12 cellular contexts compared by ENCODE assay signal in the genomic region with DNA sequence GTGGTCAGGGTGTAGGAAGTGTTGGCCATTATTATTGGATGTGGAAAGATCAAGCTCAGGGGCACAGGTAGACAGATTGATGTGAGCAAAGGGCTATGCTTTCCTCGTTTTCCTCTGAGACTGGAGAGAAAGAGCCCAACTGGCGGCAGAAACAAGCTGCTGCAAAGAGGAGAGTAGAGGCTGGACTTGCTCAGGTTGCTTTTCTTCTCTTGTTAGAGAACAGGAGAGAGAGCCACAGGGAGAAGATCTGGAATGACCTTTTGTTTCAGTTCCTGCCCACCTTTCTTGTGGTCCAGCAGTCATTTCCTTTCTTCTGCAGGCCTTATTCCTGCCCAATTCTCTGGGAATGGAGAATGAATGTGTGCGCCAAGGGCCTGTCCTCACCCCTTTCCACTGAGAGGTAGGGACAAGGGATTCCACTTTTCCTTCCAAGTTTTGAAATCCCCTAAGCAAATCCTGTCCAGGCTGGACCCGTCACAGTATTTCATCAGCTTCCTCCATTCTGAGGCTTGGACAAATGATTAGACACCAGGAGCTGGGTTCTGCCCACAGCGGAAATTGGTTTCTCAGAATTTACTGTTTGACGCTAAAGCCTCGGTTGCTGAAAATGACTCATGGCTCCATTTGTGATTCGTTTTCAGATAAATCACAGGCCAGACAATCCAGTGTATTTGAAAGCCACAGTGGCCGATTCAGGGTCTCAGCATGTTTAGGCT. TPM values are rescaled to one million over a fixed set of nuclear protein-coding genes. Genes with fewer than 3 reads are reported as not detected.
A peak's percentile ranks its signal among the peaks of the same experiment; 100 is the strongest.
DNase-seq lines count a peak whose midpoint lies in the region; ATAC-seq and TF ChIP-seq lines count a peak whose summit lies in the region.
"Had no signal": no experiment of that assay in that cellular context is flagged by ENCODE, and none has a peak within 500 bp of the region (broad histone marks: within the 10 kb centered on the region; RNA-seq: fewer than 3 reads in every experiment).

No MANE protein-coding gene starts in this region.

- peak; percentile 82 for ATAC-seq in left cardiac atrium
- ATAC-seq in sciatic nerve: no peak
- ATAC-seq: left lobe of liver had no signal

- peak overlapping the region; percentile 51 for H3K27ac ChIP-seq in CD4-positive, alpha-beta memory T cell (ENCODE audit: low read depth, low read length)

- peaks cover 2 to 23% (median 16%) of the 10 kb centered on the region in 8 donors for H3K9me3 Mint-ChIP-seq in CD4-positive, alpha-beta memory T cell
- H3K9me3 Mint-ChIP-seq in IgD-negative memory B cell: peaks cover 0 to 4% (median 3%) of the 10 kb centered on the region in 3 donors

- DNase-seq in CD4-positive, alpha-beta memory T cell: peak; percentile 36 to 83 (median 58)
- DNase-seq in activated CD8-positive, alpha-beta memory T cell treated with anti-CD3 and anti-CD28 coated beads, Interleukin-2, amount 50 U/mL, for 4 hours: peak; percentile 34
- DNase-seq in left cardiac atrium: peak; percentile 34
- DNase-seq in pons (ENCODE audit: low spot score): no peak
- DNase-seq in erythroblast (lab: John Stamatoyannopoulos, UW): no peak
- DNase-seq in sciatic nerve (ENCODE audit: low spot score): no peak
- no peak for DNase-seq in DMS153 treated with DMSO at 0.1 percent for 48 hours (lab: John Stamatoyannopoulos, UW; ENCODE audit: unreplicated experiment)
- DNase-seq: Karpas-422, NCI-H524 treated with DMSO at 0.1 percent for 48 hours had no signal

- H3K36me3 ChIP-seq in CD4-positive, alpha-beta memory T cell (ENCODE audit: insufficient read depth, low read length): no peaks in the 10 kb centered on the region

- no peaks in the 10 kb centered on the region for H3K27me3 Mint-ChIP-seq in CD4-positive, alpha-beta memory T cell
- H3K27me3 Mint-ChIP-seq in IgD-negative memory B cell: no peaks in the 10 kb centered on the region

- H3K27ac Mint-ChIP-seq in CD4-positive, alpha-beta memory T cell: peak overlapping the region; percentile 86 to 96 (median 93)
- peak overlapping the region in 2 of 3 donors; percentile 40 to 88 for H3K27ac Mint-ChIP-seq in IgD-negative memory B cell

- H3K27me3 ChIP-seq in CD4-positive, alpha-beta memory T cell (ENCODE audit: insufficient read depth, low read length): no peaks in the 10 kb centered on the region

- POLR2A ChIA-PET in CD4-positive, alpha-beta memory T cell (lab: Charles Lee; ENCODE audit: partially characterized antibody): interaction anchor here (0.5 to 9.0 kb wide), 9 partner anchors 8 to 289 kb away, joined by 3 to 236 read pairs (median 18); a partner anchor contains a TSS

- intact Hi-C loops in CD4-positive, alpha-beta memory T cell (cut with micrococcal nuclease): no loop called here
- intact Hi-C loops in left cardiac atrium (cut with DNase I): no loop called here
- intact Hi-C loops in sciatic nerve (cut with DNase I): no loop called here

- H3K4me3 ChIP-seq in CD4-positive, alpha-beta memory T cell (ENCODE audit: low read length in 2 of 2): peak overlapping the region in 1 of 2 donors; percentile 21

- peaks cover 3 to 5% of the 10 kb centered on the region in 2 donors for H3K9me3 ChIP-seq in CD4-positive, alpha-beta memory T cell (ENCODE audit: control insufficient read depth in 1 of 2, low read length in 2 of 2)

- CTCF ChIA-PET in CD4-positive, alpha-beta memory T cell (lab: Charles Lee; ENCODE audit: partially characterized antibody): interaction anchor here (1.2 to 5.9 kb wide), 8 partner anchors 8 to 89 kb away, joined by 3 to 73 read pairs (median 10); a partner anchor contains a TSS

- no peak for TF ChIP-seq POLR2A in erythroblast (IDR thresholded peaks at IDR 0.05; ENCODE audit: low read length)

- peaks cover 13 to 32% of the 10 kb centered on the region in 2 donors for H3K36me3 Mint-ChIP-seq in CD4-positive, alpha-beta memory T cell
- H3K36me3 Mint-ChIP-seq in IgD-negative memory B cell: peaks cover under 1% of the 10 kb centered on the region

- peaks cover 100% of the 10 kb centered on the region for H3K4me1 ChIP-seq in CD4-positive, alpha-beta memory T cell (ENCODE audit: insufficient read depth, low read length)

- peak overlapping the region; percentile 7 to 67 (median 50) for H3K4me3 Mint-ChIP-seq in CD4-positive, alpha-beta memory T cell
- peak overlapping the region in 2 of 4 donors; percentile 41 to 62 for H3K4me3 Mint-ChIP-seq in IgD-negative memory B cell

- H3K4me1 Mint-ChIP-seq in CD4-positive, alpha-beta memory T cell: peaks cover 0 to 59% (median 25%) of the 10 kb centered on the region in 4 donors
- peaks cover 51 to 56% (median 56%) of the 10 kb centered on the region in 3 donors for H3K4me1 Mint-ChIP-seq in IgD-negative memory B cell

RNA-seq across cellular contexts. Expression of a gene that starts 16.1 kb away (rescaled TPM):
- total RNA-seq in CD4-positive, alpha-beta memory T cell: 1 to 10 TPM; 1.1 TPM
- under 1 TPM; 0.34 to 0.64 TPM for polyA plus RNA-seq in CD4-positive, alpha-beta memory T cell
- not detected for polyA plus RNA-seq in IgD-negative memory B cell
- total RNA-seq in left cardiac atrium (not detected), sciatic nerve (not detected)
- total RNA-seq: left lobe of liver, temporal lobe had no signal

RNA-seq across cellular contexts. Expression of a gene that starts 42.5 kb away (rescaled TPM):
- total RNA-seq in CD4-positive, alpha-beta memory T cell: under 1 TPM; 0.28 to 0.35 TPM
- polyA plus RNA-seq in CD4-positive, alpha-beta memory T cell: not detected
- not detected for polyA plus RNA-seq in IgD-negative memory B cell
- total RNA-seq in left cardiac atrium (not detected), sciatic nerve (not detected)
- total RNA-seq: left lobe of liver had no signal

Comparison
In these comparisons a context has a peak if more than half of its experiments do, and no peak if none do; other contexts are left out.
1. DNase-seq: peak in CD4-positive, alpha-beta memory T cell (5 of 5), activated CD8-positive, alpha-beta memory T cell treated with anti-CD3 and anti-CD28 coated beads, Interleukin-2, amount 50 U/mL, for 4 hours (single experiment) and left cardiac atrium (single experiment); none in pons (single experiment), erythroblast (0 of 2), sciatic nerve (single experiment) and DMS153 treated with DMSO at 0.1 percent for 48 hours (single experiment).